ENCODE assay signal across 16 cellular contexts in the genomic region with DNA sequence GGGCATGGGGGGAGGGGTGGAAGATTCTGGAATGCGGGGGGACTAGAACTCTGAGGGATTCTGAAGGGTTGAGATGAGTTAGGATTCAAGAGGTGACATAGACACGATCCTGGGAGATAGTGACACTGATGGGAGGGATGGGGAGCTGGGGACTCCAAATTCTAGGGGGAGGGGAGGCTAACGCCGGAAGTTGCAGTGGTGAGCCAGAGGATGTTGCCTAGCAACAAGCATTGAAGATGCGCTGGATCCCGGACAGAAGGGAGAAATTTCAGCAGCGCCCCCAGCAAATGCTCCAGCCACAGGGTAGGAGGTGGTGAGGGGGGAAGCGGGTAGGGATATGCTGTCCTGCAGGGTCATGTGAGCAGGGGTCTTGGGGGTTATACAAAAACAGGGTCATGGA. TPM values are rescaled to one million over a fixed set of nuclear protein-coding genes. Genes with fewer than 3 reads are reported as not detected.
DNase-seq lines count a peak whose midpoint lies in the region; ATAC-seq and TF ChIP-seq lines count a peak whose summit lies in the region.
"Had no signal": no experiment of that assay in that cellular context is flagged by ENCODE, and none has a peak within 500 bp of the region (broad histone marks: within the 10 kb centered on the region; RNA-seq: fewer than 3 reads in every experiment).

No MANE protein-coding gene starts in this region.

- no peak for ATAC-seq in activated T-helper 17 cell treated with anti-CD3 and anti-CD28 coated beads, Interleukin-2, amount 50 U/mL, for 72 hours (replicated peaks)
- ATAC-seq in GM21576 (IDR thresholded peaks at IDR 0.05; ENCODE audit: unreplicated experiment) (no peak), HG03097 (IDR thresholded peaks at IDR 0.05; ENCODE audit: low FRiP score, unreplicated experiment) (no peak), HG03025 (IDR thresholded peaks at IDR 0.05; ENCODE audit: low FRiP score, unreplicated experiment) (no peak)
- ATAC-seq: esophagus mucosa had no signal

- H2AFZ ChIP-seq in neural cell (ENCODE audit: low read depth, low read length), result no peak overlapping the region

- H3K36me3 Mint-ChIP-seq in activated T-helper 17 cell treated with anti-CD3 and anti-CD28 coated beads, Interleukin-2, amount 50 U/mL, for 72 hours (ENCODE audit: low read depth), result no peaks in the 10 kb centered on the region

- DNase-seq in DMS 273 (lab: John Stamatoyannopoulos, UW; ENCODE audit: unreplicated experiment) (peak; percentile 64), DMS 273 treated with DMSO at 0.1 percent for 48 hours (lab: John Stamatoyannopoulos, UW) (no peak)
- peak; percentile 47 for DNase-seq in Jurkat, Clone E6-1 (ENCODE audit: low read depth, low spot score)
- DNase-seq: activated CD4-positive, alpha-beta T cell treated with anti-CD3 and anti-CD28 coated beads for 48 hours; activated gamma-delta T cell treated with Interleukin-2 at 50 U/mL for 16 hours; DMS79; MM.1S; sigmoid colon; tibial artery had no signal

- no peaks in the 10 kb centered on the region for H3K79me2 ChIP-seq in neural cell (replicated peaks; ENCODE audit: insufficient read depth, low read length)

- H3K4me3 Mint-ChIP-seq in activated T-helper 17 cell treated with anti-CD3 and anti-CD28 coated beads, Interleukin-2, amount 50 U/mL, for 72 hours, result no peak overlapping the region

- TF ChIP-seq CTCF in neural cell (IDR thresholded peaks at IDR 0.05; ENCODE audit: poor library complexity, severe bottlenecking), result peak; percentile 15

- peaks cover 10% of the 10 kb centered on the region for H3K27me3 Mint-ChIP-seq in activated T-helper 17 cell treated with anti-CD3 and anti-CD28 coated beads, Interleukin-2, amount 50 U/mL, for 72 hours

- no peaks in the 10 kb centered on the region for H3K9me2 ChIP-seq in neural cell (ENCODE audit: insufficient read depth, low read length)

- H3K27ac ChIP-seq in neural cell (ENCODE audit: low read length), result peak overlapping the region; percentile 58
- H3K27ac ChIP-seq: 22Rv1, sigmoid colon, tibial artery had no signal

- H3F3A ChIP-seq in neural cell (ENCODE audit: insufficient read depth, low read length, poor library complexity, severe bottlenecking), result no peaks in the 10 kb centered on the region

- H3K4me2 ChIP-seq in neural cell (ENCODE audit: low read length), result peak overlapping the region; percentile 67

- peak overlapping the region; percentile 60 for H3K9ac ChIP-seq in neural cell (ENCODE audit: low read length)

- H3K36me3 ChIP-seq in neural cell (ENCODE audit: insufficient read depth, low read length), result no peaks in the 10 kb centered on the region
- H3K36me3 ChIP-seq: sigmoid colon had no signal

- no peaks in the 10 kb centered on the region for H4K20me1 ChIP-seq in neural cell (ENCODE audit: insufficient read depth)

- no peaks in the 10 kb centered on the region for H3K9me3 ChIP-seq in neural cell (ENCODE audit: low read length)
- H3K9me3 ChIP-seq: sigmoid colon, tibial artery had no signal

- TF ChIP-seq EP300 in neural cell (conservative IDR thresholded peaks at IDR 0.05; ENCODE audit: poor library complexity, severe bottlenecking), result peak; percentile 36

- peaks cover 14% of the 10 kb centered on the region for H3K27me3 ChIP-seq in neural cell (ENCODE audit: insufficient read depth, low read depth, low read length)

- TF ChIP-seq RAD21 in neural cell (conservative IDR thresholded peaks at IDR 0.05), result no peak

- H3K27ac Mint-ChIP-seq in activated T-helper 17 cell treated with anti-CD3 and anti-CD28 coated beads, Interleukin-2, amount 50 U/mL, for 72 hours, result peak overlapping the region; percentile 48

- no peaks in the 10 kb centered on the region for H3K9me3 Mint-ChIP-seq in activated T-helper 17 cell treated with anti-CD3 and anti-CD28 coated beads, Interleukin-2, amount 50 U/mL, for 72 hours

- H3K4me1 Mint-ChIP-seq in activated T-helper 17 cell treated with anti-CD3 and anti-CD28 coated beads, Interleukin-2, amount 50 U/mL, for 72 hours, result peaks cover 20% of the 10 kb centered on the region

- no peak overlapping the region for H3K4me3 ChIP-seq in Jurkat, Clone E6-1 (ENCODE audit: low read length)
- peak overlapping the region; percentile 68 for H3K4me3 ChIP-seq in neural cell (ENCODE audit: low read length)
- H3K4me3 ChIP-seq: sigmoid colon, tibial artery had no signal

TF ChIP-seq in neural cell, 6 proteins besides CTCF, POLR2A, EP300 and RAD21:
- TF ChIP-seq POLR2AphosphoS5 (IDR thresholded peaks at IDR 0.05) (no peak), EZH2 (IDR thresholded peaks at IDR 0.05; ENCODE audit: borderline replicate concordance, insufficient read depth, low read length, poor library complexity, severe bottlenecking) (no peak)

RNA-seq across cellular contexts. Expression of gene LTBP4, which starts 6.9 kb away (rescaled TPM):
- polyA plus RNA-seq in Jurkat, Clone E6-1 (2012; ENCODE audit: insufficient read depth, insufficient read length), result 72.0 TPM
- total RNA-seq in activated T-helper 17 cell treated with anti-CD3 and anti-CD28 coated beads, Interleukin-2, amount 50 U/mL, for 72 hours, result 100 to 1,000 TPM; 117 to 331 TPM
- polyA plus RNA-seq in neural cell, result 55.6 and 59.7 TPM in 2 replicates
- polyA minus RNA-seq in neural cell, result 47.0 and 49.8 TPM in 2 replicates

RNA-seq across cellular contexts. Expression of gene SHKBP1, which starts 17.6 kb away (rescaled TPM):
- polyA plus RNA-seq in Jurkat, Clone E6-1 (2012; ENCODE audit: insufficient read depth, insufficient read length), result 222 TPM
- total RNA-seq in activated T-helper 17 cell treated with anti-CD3 and anti-CD28 coated beads, Interleukin-2, amount 50 U/mL, for 72 hours, result 100 to 1,000 TPM; 113 to 126 TPM
- 3.8 and 6.3 TPM in 2 replicates for polyA plus RNA-seq in neural cell
- polyA minus RNA-seq in neural cell, result 8.6 and 13.1 TPM in 2 replicates
